In genomic region chr9:99051353-99051752, GRCh38 we compare ENCODE assay signal across 19 cellular contexts.
"Had no signal": no experiment of that assay in that cellular context is flagged by ENCODE, and none has a peak within 500 bp of the region (broad histone marks: within the 10 kb centered on the region; RNA-seq: fewer than 3 reads in every experiment).

No MANE protein-coding gene starts in this region.

- ATAC-seq: activated CD8-positive, alpha-beta T cell treated with anti-CD3 and anti-CD28 coated beads for 36 hours; activated T-cell treated with anti-CD3 and anti-CD28 coated beads, Interleukin-2, amount 50 U/mL, for 72 hours; left lobe of liver; pancreas had no signal

- H3K4me3 Mint-ChIP-seq: activated CD8-positive, alpha-beta T cell treated with anti-CD3 and anti-CD28 coated beads for 36 hours; activated naive CD8-positive, alpha-beta T cell treated with anti-CD3 and anti-CD28 coated beads, Interleukin-2, amount 10 ng/mL, durations not matched to agents 7 days and 5 days; activated T-cell treated with anti-CD3 and anti-CD28 coated beads, Interleukin-2, amount 50 U/mL, for 72 hours; memory B cell; neural crest cell had no signal

- H3K4me3 ChIP-seq: breast epithelium, pancreas, stomach had no signal

- H3K27me3 ChIP-seq: breast epithelium, pancreas, stomach had no signal

- H3K36me3 Mint-ChIP-seq: memory B cell had no signal

- H3K36me3 ChIP-seq: breast epithelium, pancreas had no signal

- H3K4me1 ChIP-seq: breast epithelium had no signal

- H3K27me3 Mint-ChIP-seq: activated naive CD8-positive, alpha-beta T cell treated with anti-CD3 and anti-CD28 coated beads, Interleukin-2, amount 10 ng/mL, durations not matched to agents 7 days and 5 days; memory B cell had no signal

- FAIRE-seq: islet of Langerhans, pancreas, urothelium cell line had no signal

- H3K27ac ChIP-seq: breast epithelium, pancreas, VCaP had no signal

- DNase-seq: activated CD8-positive, alpha-beta memory T cell treated with anti-CD3 and anti-CD28 coated beads, Interleukin-2, amount 50 U/mL, for 4 hours; activated CD8-positive, alpha-beta T cell treated with anti-CD3 and anti-CD28 coated beads for 36 hours; activated gamma-delta T cell treated with Interleukin-2 at 50 U/mL for 16 hours; activated naive CD8-positive, alpha-beta T cell treated with anti-CD3 and anti-CD28 coated beads, Interleukin-2, amount 10 ng/mL, durations not matched to agents 7 days and 5 days; activated T-cell treated with anti-CD3 and anti-CD28 coated beads, Interleukin-2, amount 50 U/mL, for 72 hours; anterior cingulate cortex; foreskin melanocyte; head of caudate nucleus; pancreas; retina; stomach; T-helper 2 cell had no signal

- H3K27ac Mint-ChIP-seq: activated CD8-positive, alpha-beta T cell treated with anti-CD3 and anti-CD28 coated beads for 36 hours; activated naive CD8-positive, alpha-beta T cell treated with anti-CD3 and anti-CD28 coated beads, Interleukin-2, amount 10 ng/mL, durations not matched to agents 7 days and 5 days; activated T-cell treated with anti-CD3 and anti-CD28 coated beads, Interleukin-2, amount 50 U/mL, for 72 hours; memory B cell had no signal

- H3K9me3 ChIP-seq: breast epithelium, pancreas, stomach had no signal

- H3K9me3 Mint-ChIP-seq: activated CD8-positive, alpha-beta T cell treated with anti-CD3 and anti-CD28 coated beads for 36 hours; memory B cell; neural crest cell had no signal

- H3K4me1 Mint-ChIP-seq: neural crest cell had no signal
